19 cellular contexts compared by ENCODE assay signal in the genomic region with DNA sequence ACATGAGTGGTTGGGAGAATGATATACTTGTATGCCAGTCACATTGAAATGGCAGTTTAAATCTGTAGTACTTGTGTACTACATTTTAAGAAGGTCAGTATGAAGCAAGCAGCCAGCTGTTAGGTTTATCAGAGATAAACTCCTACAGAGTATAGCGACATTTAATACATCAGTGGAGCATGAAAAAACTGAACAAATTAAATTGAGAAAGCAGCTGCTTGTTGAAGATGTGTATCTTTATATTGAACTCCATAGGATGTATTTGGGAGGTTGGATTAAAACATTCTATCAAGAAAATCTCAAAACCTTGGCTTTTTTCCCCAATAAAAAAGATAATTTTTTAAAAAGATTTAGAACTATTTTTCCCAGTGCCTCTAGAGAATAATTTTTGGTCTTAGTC.
"Had no signal": no experiment of that assay in that cellular context is flagged by ENCODE, and none has a peak within 500 bp of the region (broad histone marks: within the 10 kb centered on the region; RNA-seq: fewer than 3 reads in every experiment).

No MANE protein-coding gene starts in this region.

- H3K4me1 ChIP-seq: adrenal gland had no signal

- H3K9me3 ChIP-seq: adrenal gland had no signal

- FAIRE-seq: colon, RCC 7860 had no signal

- DNase-seq: activated CD4-positive, alpha-beta T cell treated with anti-CD3 and anti-CD28 coated beads for 4 hours; activated CD8-positive, alpha-beta memory T cell treated with anti-CD3 and anti-CD28 coated beads, Interleukin-2, amount 50 U/mL, for 4 hours; activated CD8-positive, alpha-beta T cell treated with anti-CD3 and anti-CD28 coated beads for 36 hours; activated naive CD4-positive, alpha-beta T cell treated with anti-CD3 and anti-CD28 coated beads, Interleukin-2, amount 50 U/mL, for 16 hours; activated naive CD8-positive, alpha-beta T cell treated with anti-CD3 and anti-CD28 coated beads, Interleukin-2, amount 10 ng/mL, durations not matched to agents 7 days and 5 days; adrenal gland; anterior cingulate cortex; cerebellar nuclear complex; NCI-H1105 treated with DMSO at 0.1 percent for 48 hours; NCI-H1436 treated with DMSO at 0.1 percent for 48 hours; NCI-H187; NCI-H2081; NCI-H345; NCI-H510A; PC-3; SHP77 had no signal

- ATAC-seq: activated CD4-positive, CD25-positive, alpha-beta regulatory T cell treated with anti-CD3 and anti-CD28 coated beads, Interleukin-2, amount 50 U/mL, for 24 hours; activated CD8-positive, alpha-beta T cell treated with anti-CD3 and anti-CD28 coated beads for 36 hours; PC-3 had no signal

- H3K4me3 ChIP-seq: adrenal gland had no signal

- H3K27ac ChIP-seq: adrenal gland had no signal

- H3K27me3 ChIP-seq: adrenal gland had no signal
